In the genomic region with DNA sequence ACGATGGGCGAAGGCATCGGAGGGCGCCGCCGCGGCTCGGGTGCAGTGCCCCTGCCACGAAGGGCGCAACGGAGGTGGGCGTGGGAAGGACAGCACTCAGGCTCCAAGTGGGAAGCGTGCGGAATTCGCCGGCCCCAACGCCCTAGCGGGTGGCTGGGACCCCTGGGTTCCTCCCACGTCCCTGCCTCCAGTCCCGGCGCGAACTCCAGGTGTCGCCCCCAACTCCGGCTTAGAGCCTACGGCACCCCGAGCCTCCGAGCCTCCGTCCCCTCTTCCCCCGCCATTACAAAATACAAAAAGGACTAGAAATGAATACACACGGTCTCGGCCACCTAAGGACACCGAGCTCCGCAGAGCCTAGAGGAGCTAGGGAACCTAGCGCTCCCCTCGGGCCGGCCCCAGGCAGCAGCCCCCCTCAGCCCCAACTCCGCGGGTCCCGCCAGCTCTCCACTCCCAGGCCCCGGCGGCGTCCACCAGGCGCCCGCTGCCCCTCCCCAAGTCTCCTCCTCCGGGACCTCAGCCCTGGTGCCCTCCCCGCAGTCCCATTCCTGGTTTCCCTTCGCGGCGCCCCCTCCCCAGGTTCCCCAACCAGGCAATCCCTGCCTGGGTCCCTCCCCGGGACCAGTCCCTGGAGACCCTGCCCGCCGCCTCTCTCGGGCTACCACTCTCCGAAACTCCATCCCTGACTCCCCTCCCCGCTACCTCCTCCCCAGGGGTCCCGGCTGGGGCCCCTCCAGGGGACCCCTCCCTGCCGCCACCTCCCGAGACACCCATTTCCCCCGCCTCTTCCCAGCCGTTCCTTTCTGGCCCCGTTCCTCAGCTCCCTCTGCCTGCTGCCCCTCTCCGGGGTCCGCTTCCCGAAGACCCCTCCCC, we compare ENCODE assay signal across 8 cellular contexts. TPM values are rescaled to one million over a fixed set of nuclear protein-coding genes. Genes with fewer than 3 reads are reported as not detected.
DNase-seq lines count a peak whose midpoint lies in the region; ATAC-seq and TF ChIP-seq lines count a peak whose summit lies in the region.

No MANE protein-coding gene starts in this region.

- no peaks in the 10 kb centered on the region for H3K9me2 ChIP-seq in neural cell (ENCODE audit: insufficient read depth, low read length)

- H3K36me3 ChIP-seq in NT2/D1 (ENCODE audit: insufficient read depth, insufficient read length, low read length) (no peaks in the 10 kb centered on the region), neural cell (ENCODE audit: insufficient read depth, low read length) (no peaks in the 10 kb centered on the region)

- peak overlapping the region; percentile 48 for H3K4me3 ChIP-seq in AG10803 (ENCODE audit: low read length)
- peak overlapping the region; percentile 81 for H3K4me3 ChIP-seq in NT2/D1 (ENCODE audit: insufficient read length, low read depth)
- H3K4me3 ChIP-seq in epithelial cell of esophagus (ENCODE audit: low read length) = peak overlapping the region; percentile 64
- peak overlapping the region; percentile 86 for H3K4me3 ChIP-seq in neural cell (ENCODE audit: low read length)

- DNase-seq in AG10803 (ENCODE audit: low read depth) = no peak
- no peak for DNase-seq in NT2/D1 (ENCODE audit: low read depth, low spot score)
- DNase-seq in epithelial cell of esophagus (ENCODE audit: low read depth) = no peak
- no peak for DNase-seq in kidney tubule cell (ENCODE audit: low spot score)

- peak overlapping the region; percentile 65 for H2AFZ ChIP-seq in neural cell (ENCODE audit: low read depth, low read length)

- ATAC-seq in GM18861 (IDR thresholded peaks at IDR 0.05; ENCODE audit: unreplicated experiment) = no peak
- ATAC-seq in GM21367 (IDR thresholded peaks at IDR 0.05; ENCODE audit: unreplicated experiment) = no peak
- ATAC-seq in GM18870 (IDR thresholded peaks at IDR 0.05; ENCODE audit: unreplicated experiment) = no peak

- no peak for TF ChIP-seq RAD21 in neural cell (conservative IDR thresholded peaks at IDR 0.05)

- no peaks in the 10 kb centered on the region for H3K9me3 ChIP-seq in NT2/D1 (ENCODE audit: insufficient read depth, low read length)
- no peaks in the 10 kb centered on the region for H3K9me3 ChIP-seq in neural cell (ENCODE audit: low read length)

- no peak for TF ChIP-seq CTCF in AG10803 (conservative IDR thresholded peaks at IDR 0.05; ENCODE audit: low read length)
- no peak for TF ChIP-seq CTCF in epithelial cell of esophagus (IDR thresholded peaks at IDR 0.05; ENCODE audit: insufficient read depth, low read depth, low read length, missing control alignments)
- no peak for TF ChIP-seq CTCF in neural cell (IDR thresholded peaks at IDR 0.05; ENCODE audit: poor library complexity, severe bottlenecking)

- H3K27ac ChIP-seq in neural cell (ENCODE audit: low read length) = no peak overlapping the region

- H3K4me1 ChIP-seq in NT2/D1 (ENCODE audit: insufficient read depth, insufficient read length) = no peaks in the 10 kb centered on the region

- H3K9ac ChIP-seq in NT2/D1 (ENCODE audit: insufficient read length, low read depth) (peak overlapping the region; percentile 83), neural cell (ENCODE audit: low read length) (peak overlapping the region; percentile 69)

- H4K20me1 ChIP-seq in neural cell (ENCODE audit: insufficient read depth) = no peaks in the 10 kb centered on the region

- H3K27me3 ChIP-seq in NT2/D1 (ENCODE audit: insufficient read depth, insufficient read length) (peaks cover 10% of the 10 kb centered on the region), neural cell (ENCODE audit: insufficient read depth, low read depth, low read length) (peaks cover 23% of the 10 kb centered on the region)

- TF ChIP-seq EP300 in neural cell (conservative IDR thresholded peaks at IDR 0.05; ENCODE audit: poor library complexity, severe bottlenecking) = no peak

- H3F3A ChIP-seq in neural cell (ENCODE audit: insufficient read depth, low read length, poor library complexity, severe bottlenecking) = peaks cover 2% of the 10 kb centered on the region

- peaks cover 9% of the 10 kb centered on the region for H3K79me2 ChIP-seq in neural cell (replicated peaks; ENCODE audit: insufficient read depth, low read length)

- H3K4me2 ChIP-seq in neural cell (ENCODE audit: low read length) = peak overlapping the region; percentile 69

TF ChIP-seq in neural cell, 6 proteins besides CTCF, POLR2A, EP300 and RAD21:
- no peak for TF ChIP-seq EZH2 (IDR thresholded peaks at IDR 0.05; ENCODE audit: borderline replicate concordance, insufficient read depth, low read length, poor library complexity, severe bottlenecking)
- no peak for TF ChIP-seq POLR2AphosphoS5 (IDR thresholded peaks at IDR 0.05)
- no peak for TF ChIP-seq SMC3 (conservative IDR thresholded peaks at IDR 0.05; ENCODE audit: poor library complexity)
- no peak for TF ChIP-seq MXI1 (conservative IDR thresholded peaks at IDR 0.05; ENCODE audit: poor library complexity, severe bottlenecking)
- no peak for TF ChIP-seq TAF1 (IDR thresholded peaks at IDR 0.05; ENCODE audit: low read depth)
- TF ChIP-seq, protein P1, sequence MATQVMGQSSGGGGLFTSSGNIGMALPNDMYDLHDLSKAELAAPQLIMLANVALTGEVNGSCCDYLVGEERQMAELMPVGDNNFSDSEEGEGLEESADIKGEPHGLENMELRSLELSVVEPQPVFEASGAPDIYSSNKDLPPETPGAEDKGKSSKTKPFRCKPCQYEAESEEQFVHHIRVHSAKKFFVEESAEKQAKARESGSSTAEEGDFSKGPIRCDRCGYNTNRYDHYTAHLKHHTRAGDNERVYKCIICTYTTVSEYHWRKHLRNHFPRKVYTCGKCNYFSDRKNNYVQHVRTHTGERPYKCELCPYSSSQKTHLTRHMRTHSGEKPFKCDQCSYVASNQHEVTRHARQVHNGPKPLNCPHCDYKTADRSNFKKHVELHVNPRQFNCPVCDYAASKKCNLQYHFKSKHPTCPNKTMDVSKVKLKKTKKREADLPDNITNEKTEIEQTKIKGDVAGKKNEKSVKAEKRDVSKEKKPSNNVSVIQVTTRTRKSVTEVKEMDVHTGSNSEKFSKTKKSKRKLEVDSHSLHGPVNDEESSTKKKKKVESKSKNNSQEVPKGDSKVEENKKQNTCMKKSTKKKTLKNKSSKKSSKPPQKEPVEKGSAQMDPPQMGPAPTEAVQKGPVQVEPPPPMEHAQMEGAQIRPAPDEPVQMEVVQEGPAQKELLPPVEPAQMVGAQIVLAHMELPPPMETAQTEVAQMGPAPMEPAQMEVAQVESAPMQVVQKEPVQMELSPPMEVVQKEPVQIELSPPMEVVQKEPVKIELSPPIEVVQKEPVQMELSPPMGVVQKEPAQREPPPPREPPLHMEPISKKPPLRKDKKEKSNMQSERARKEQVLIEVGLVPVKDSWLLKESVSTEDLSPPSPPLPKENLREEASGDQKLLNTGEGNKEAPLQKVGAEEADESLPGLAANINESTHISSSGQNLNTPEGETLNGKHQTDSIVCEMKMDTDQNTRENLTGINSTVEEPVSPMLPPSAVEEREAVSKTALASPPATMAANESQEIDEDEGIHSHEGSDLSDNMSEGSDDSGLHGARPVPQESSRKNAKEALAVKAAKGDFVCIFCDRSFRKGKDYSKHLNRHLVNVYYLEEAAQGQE (IDR thresholded peaks at IDR 0.05; ENCODE audit: borderline replicate concordance) = no peak

RNA-seq across cellular contexts. Expression of a gene that starts 1.0 kb away (rescaled TPM):
- polyA plus RNA-seq in neural cell = 0.84 and 2.3 TPM in 2 replicates
- 1.7 and 2.2 TPM in 2 replicates for polyA minus RNA-seq in neural cell
